1 cellular context compared by ENCODE assay signal in genomic region chr17:32100323-32100722, GRCh38.
TF ChIP-seq lines count a peak whose summit lies in the region.

No MANE protein-coding gene starts in this region.

TF ChIP-seq in HepG2, 621 proteins besides CTCF, POLR2A, EP300 and RAD21:
- peak; percentile 71 for TF ChIP-seq BCL6 (CRISPR knock-in tag; IDR thresholded peaks at IDR 0.05)
